1 cellular context compared by ENCODE assay signal in the genomic region with DNA sequence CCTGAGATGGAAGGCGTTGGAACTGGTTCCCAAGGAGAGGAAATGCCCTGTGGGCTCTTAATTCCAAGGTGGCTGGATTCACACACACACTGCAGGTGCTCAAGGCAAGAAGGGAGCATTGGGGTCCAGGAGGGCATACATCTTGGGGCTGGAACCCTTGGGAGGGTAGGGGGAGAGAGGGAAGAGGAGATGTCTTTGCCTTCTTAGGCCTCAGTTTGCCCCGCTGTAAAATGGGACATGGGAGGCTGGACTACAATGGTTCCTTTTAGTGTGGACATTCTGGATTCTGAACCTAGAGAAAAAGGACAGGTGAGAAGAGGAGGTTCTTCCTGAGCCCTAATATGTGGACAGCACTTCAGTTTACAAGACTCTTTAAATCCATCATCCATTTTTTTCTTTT.
TF ChIP-seq lines count a peak whose summit lies in the region.

No MANE protein-coding gene starts in this region.

TF ChIP-seq in GM23338, 12 proteins besides CTCF, POLR2A, EP300 and RAD21 (continued from another document):
- TF ChIP-seq, protein P1, sequence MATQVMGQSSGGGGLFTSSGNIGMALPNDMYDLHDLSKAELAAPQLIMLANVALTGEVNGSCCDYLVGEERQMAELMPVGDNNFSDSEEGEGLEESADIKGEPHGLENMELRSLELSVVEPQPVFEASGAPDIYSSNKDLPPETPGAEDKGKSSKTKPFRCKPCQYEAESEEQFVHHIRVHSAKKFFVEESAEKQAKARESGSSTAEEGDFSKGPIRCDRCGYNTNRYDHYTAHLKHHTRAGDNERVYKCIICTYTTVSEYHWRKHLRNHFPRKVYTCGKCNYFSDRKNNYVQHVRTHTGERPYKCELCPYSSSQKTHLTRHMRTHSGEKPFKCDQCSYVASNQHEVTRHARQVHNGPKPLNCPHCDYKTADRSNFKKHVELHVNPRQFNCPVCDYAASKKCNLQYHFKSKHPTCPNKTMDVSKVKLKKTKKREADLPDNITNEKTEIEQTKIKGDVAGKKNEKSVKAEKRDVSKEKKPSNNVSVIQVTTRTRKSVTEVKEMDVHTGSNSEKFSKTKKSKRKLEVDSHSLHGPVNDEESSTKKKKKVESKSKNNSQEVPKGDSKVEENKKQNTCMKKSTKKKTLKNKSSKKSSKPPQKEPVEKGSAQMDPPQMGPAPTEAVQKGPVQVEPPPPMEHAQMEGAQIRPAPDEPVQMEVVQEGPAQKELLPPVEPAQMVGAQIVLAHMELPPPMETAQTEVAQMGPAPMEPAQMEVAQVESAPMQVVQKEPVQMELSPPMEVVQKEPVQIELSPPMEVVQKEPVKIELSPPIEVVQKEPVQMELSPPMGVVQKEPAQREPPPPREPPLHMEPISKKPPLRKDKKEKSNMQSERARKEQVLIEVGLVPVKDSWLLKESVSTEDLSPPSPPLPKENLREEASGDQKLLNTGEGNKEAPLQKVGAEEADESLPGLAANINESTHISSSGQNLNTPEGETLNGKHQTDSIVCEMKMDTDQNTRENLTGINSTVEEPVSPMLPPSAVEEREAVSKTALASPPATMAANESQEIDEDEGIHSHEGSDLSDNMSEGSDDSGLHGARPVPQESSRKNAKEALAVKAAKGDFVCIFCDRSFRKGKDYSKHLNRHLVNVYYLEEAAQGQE (IDR thresholded peaks at IDR 0.05; ENCODE audit: unreplicated experiment), result no peak
- TF ChIP-seq EZH2phosphoT487 (IDR thresholded peaks at IDR 0.05; ENCODE audit: unreplicated experiment) (no peak), ZNF114 (CRISPR knock-in tag; IDR thresholded peaks at IDR 0.05) (no peak), JUNB (IDR thresholded peaks at IDR 0.05; ENCODE audit: unreplicated experiment) (no peak), STAT1 (IDR thresholded peaks at IDR 0.05; ENCODE audit: unreplicated experiment) (no peak)
- TF ChIP-seq, protein P2, sequence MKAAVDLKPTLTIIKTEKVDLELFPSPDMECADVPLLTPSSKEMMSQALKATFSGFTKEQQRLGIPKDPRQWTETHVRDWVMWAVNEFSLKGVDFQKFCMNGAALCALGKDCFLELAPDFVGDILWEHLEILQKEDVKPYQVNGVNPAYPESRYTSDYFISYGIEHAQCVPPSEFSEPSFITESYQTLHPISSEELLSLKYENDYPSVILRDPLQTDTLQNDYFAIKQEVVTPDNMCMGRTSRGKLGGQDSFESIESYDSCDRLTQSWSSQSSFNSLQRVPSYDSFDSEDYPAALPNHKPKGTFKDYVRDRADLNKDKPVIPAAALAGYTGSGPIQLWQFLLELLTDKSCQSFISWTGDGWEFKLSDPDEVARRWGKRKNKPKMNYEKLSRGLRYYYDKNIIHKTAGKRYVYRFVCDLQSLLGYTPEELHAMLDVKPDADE (IDR thresholded peaks at IDR 0.05), result no peak
